ENCODE assay signal across 8 cellular contexts in the genomic region with DNA sequence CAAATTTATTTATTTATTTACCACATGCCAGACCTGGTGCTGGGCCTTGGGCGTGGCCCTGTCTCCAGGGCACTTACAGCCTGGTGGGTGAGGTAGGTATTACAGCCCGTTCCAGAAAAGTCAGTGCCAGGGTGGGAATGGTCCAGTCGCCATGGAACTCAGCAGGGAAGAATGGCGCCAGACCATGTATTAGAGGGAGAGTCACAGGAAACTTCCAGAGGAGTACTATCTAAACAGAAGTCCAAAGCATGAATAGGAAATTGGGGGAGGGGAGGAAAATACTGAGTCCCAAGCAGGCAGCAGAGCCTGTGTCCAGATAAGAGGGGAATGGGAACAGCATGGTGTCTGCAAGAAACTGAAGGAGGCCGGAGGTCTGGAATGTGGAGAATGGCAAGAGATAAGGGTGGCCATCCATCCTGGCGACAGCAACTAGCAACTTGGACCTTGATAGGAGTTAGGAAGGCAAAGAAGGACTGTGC. TPM values are rescaled to one million over a fixed set of nuclear protein-coding genes. Genes with fewer than 3 reads are reported as not detected.
A peak's percentile ranks its signal among the peaks of the same experiment; 100 is the strongest.
DNase-seq lines count a peak whose midpoint lies in the region; ATAC-seq, FAIRE-seq and TF ChIP-seq lines count a peak whose summit lies in the region.

No MANE protein-coding gene starts in this region.

- POLR2A ChIA-PET in A549 (lab: Yijun Ruan, JAX) = no interaction called here

- no peak for TF ChIP-seq RAD21 in A549 (conservative IDR thresholded peaks at IDR 0.05 in 1 of 2, IDR thresholded peaks at IDR 0.05 in 1 of 2)

- peaks cover 28% of the 10 kb centered on the region for H3K4me1 ChIP-seq in A549

- WGBS in A549 (ENCODE audit: missing lambda C conversion rate) = 46% methylated on average over 6 of the region's 6 CpGs

- ATAC-seq in A549 (peak; percentile 76 to 87; a peak in 5 of 6 replicates), GM18511 (IDR thresholded peaks at IDR 0.05; ENCODE audit: unreplicated experiment) (no peak), HG02885 (IDR thresholded peaks at IDR 0.05; ENCODE audit: poor library complexity, unreplicated experiment) (no peak)

- TF ChIP-seq CTCF in A549 (IDR thresholded peaks at IDR 0.05) (no peak), GM12874 (IDR thresholded peaks at IDR 0.05; ENCODE audit: insufficient read depth, low read depth, low read length) (peak; percentile 49; the same call in 1 of the 2 replicates), VCaP (conservative IDR thresholded peaks at IDR 0.05) (0 out of 2 replicates have a peak, but pooled peaks have one; percentile 30)

- peak; percentile 58 to 73 for DNase-seq in A549 (ENCODE audit: low read depth in 1 of 2, low spot score in 1 of 2)
- DNase-seq in kidney tubule cell (ENCODE audit: low spot score) = peak; percentile 15
- DNase-seq in activated gamma-delta T cell treated with Interleukin-2 at 50 U/mL for 16 hours = no peak
- no peak for DNase-seq in CD1c-positive myeloid dendritic cell (ENCODE audit: extremely low spot score)

- H3K27ac ChIP-seq in A549 (0 out of 6 replicates have a peak overlapping the region, but pooled peaks of 1 of the 2 experiments have one; percentile 33), VCaP (no peak overlapping the region)

- TF ChIP-seq EP300 in A549 (IDR thresholded peaks at IDR 0.05) = no peak

- no peak for FAIRE-seq in A549 (lab: Jason Lieb, UNC)

- H3K4me2 ChIP-seq in A549 = 0 out of 3 replicates have a peak overlapping the region, but pooled peaks have one; percentile 16

- CTCF ChIA-PET in A549 (lab: Yijun Ruan, JAX) = interaction anchor here (0.8 to 1.9 kb wide), 2 partner anchors 27 to 38 kb away, joined by 3 to 12 read pairs; no protein-coding TSS in a partner anchor

- no peaks in the 10 kb centered on the region for H3K9me3 ChIP-seq in A549

- TF ChIP-seq POLR2A in A549 (IDR thresholded peaks at IDR 0.05; ENCODE audit: low read length) = no peak

- no peak overlapping the region for H3K4me3 ChIP-seq in A549

TF ChIP-seq in A549, 52 proteins besides CTCF, POLR2A, EP300 and RAD21:
- TF ChIP-seq ZNF302 (CRISPR knock-in tag; IDR thresholded peaks at IDR 0.05) = no peak
- TF ChIP-seq JUNB (IDR thresholded peaks at IDR 0.05) = no peak
- TF ChIP-seq RARB (CRISPR knock-in tag; IDR thresholded peaks at IDR 0.05) = no peak
- TF ChIP-seq EHF (CRISPR knock-in tag; IDR thresholded peaks at IDR 0.05) = no peak
- TF ChIP-seq, protein P1, sequence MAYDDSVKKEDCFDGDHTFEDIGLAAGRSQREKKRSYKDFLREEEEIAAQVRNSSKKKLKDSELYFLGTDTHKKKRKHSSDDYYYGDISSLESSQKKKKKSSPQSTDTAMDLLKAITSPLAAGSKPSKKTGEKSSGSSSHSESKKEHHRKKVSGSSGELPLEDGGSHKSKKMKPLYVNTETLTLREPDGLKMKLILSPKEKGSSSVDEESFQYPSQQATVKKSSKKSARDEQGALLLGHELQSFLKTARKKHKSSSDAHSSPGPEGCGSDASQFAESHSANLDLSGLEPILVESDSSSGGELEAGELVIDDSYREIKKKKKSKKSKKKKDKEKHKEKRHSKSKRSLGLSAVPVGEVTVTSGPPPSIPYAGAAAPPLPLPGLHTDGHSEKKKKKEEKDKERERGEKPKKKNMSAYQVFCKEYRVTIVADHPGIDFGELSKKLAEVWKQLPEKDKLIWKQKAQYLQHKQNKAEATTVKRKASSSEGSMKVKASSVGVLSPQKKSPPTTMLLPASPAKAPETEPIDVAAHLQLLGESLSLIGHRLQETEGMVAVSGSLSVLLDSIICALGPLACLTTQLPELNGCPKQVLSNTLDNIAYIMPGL (CRISPR knock-in tag; IDR thresholded peaks at IDR 0.05; ENCODE audit: borderline replicate concordance) = no peak
- TF ChIP-seq ELK1 (IDR thresholded peaks at IDR 0.05; ENCODE audit: low read depth, low read length) = no peak
- TF ChIP-seq, protein P2, sequence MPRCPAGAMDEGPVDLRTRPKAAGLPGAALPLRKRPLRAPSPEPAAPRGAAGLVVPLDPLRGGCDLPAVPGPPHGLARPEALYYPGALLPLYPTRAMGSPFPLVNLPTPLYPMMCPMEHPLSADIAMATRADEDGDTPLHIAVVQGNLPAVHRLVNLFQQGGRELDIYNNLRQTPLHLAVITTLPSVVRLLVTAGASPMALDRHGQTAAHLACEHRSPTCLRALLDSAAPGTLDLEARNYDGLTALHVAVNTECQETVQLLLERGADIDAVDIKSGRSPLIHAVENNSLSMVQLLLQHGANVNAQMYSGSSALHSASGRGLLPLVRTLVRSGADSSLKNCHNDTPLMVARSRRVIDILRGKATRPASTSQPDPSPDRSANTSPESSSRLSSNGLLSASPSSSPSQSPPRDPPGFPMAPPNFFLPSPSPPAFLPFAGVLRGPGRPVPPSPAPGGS (IDR thresholded peaks at IDR 0.05) = no peak
- TF ChIP-seq MAFK (IDR thresholded peaks at IDR 0.05; ENCODE audit: partially characterized antibody) = no peak
- no peak for TF ChIP-seq POLR2AphosphoS2 (conservative IDR thresholded peaks at IDR 0.05; ENCODE audit: low read length)
- no peak for TF ChIP-seq CHD2 (IDR thresholded peaks at IDR 0.05; ENCODE audit: low read length, partially characterized antibody)
- TF ChIP-seq ZSCAN20 (CRISPR knock-in tag; IDR thresholded peaks at IDR 0.05) = no peak
- TF ChIP-seq NR3C1 (IDR thresholded peaks at IDR 0.05) = no peak
- no peak for TF ChIP-seq RNF2 (IDR thresholded peaks at IDR 0.05; ENCODE audit: borderline replicate concordance, low read depth)
- TF ChIP-seq FOSB (CRISPR knock-in tag; IDR thresholded peaks at IDR 0.05) = no peak
- no peak for TF ChIP-seq ZFP36 (IDR thresholded peaks at IDR 0.05; ENCODE audit: borderline replicate concordance, partially characterized antibody)
- TF ChIP-seq TP53 (CRISPR knock-in tag; IDR thresholded peaks at IDR 0.05) = no peak
TF ChIP-seq in A549: peak in this region for 0.

RNA-seq across cellular contexts. Expression of gene SH3BP5, which starts 27.0 kb away (rescaled TPM):
- 12.6 and 16.0 TPM in 2 replicates for polyA plus RNA-seq in A549 (2011; rRNA removed)
- polyA plus RNA-seq in A549 (2012; cell fraction: cytosol; rRNA removed) = 13.6 and 13.9 TPM in 2 replicates
- 8.2 and 9.2 TPM in 2 replicates for polyA plus RNA-seq in A549 (2012; cell fraction: nucleus; rRNA removed)
- 10.5 to 11.2 TPM (median 10.9 TPM) in 3 replicates for polyA plus RNA-seq in A549 (2017; fragmentation: RNase III; extraction: RNeasy Plus Mini Kit Qiagen cat#74134 plus additional on column Dnase treatment)
- polyA minus RNA-seq in A549 (2011; rRNA and poly(A)+ RNA removed) = 7.3 and 7.5 TPM in 2 replicates

Comparison
In these comparisons a context has a peak if more than half of its experiments do, and no peak if none do; other contexts are left out.
1. ATAC-seq: peak in A549 (2 of 2); none in GM18511 (single experiment) and HG02885 (single experiment).
2. DNase-seq: peak in A549 (2 of 2) and kidney tubule cell (single experiment); none in activated gamma-delta T cell treated with Interleukin-2 at 50 U/mL for 16 hours (single experiment) and CD1c-positive myeloid dendritic cell (single experiment).